In the genomic region with DNA sequence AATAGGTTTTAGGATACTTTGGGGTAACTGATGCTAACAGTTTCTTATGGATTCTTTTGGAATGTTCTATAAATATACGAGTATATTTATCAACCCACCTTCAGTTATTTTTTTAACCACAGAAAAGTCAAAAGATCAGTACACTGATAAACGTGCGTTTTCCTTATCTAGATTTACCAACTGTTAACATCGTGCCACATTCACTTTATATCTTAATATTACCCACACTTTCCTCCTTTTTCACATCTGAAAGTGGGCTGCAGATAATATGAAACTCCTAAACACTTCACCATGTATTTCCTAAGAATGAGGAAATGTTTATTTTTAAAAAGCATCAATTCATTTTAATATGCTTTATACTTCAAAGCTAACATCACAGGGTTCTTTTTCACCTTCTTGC, we compare ENCODE assay signal across 33 cellular contexts.
"Had no signal": no experiment of that assay in that cellular context is flagged by ENCODE, and none has a peak within 500 bp of the region (broad histone marks: within the 10 kb centered on the region; RNA-seq: fewer than 3 reads in every experiment).

No MANE protein-coding gene starts in this region.

- ATAC-seq: activated T-cell treated with anti-CD3 and anti-CD28 coated beads, Interleukin-2, amount 50 U/mL, for 4 hours; esophagus mucosa; left cardiac atrium; psoas muscle; upper lobe of right lung had no signal

- H3K36me3 Mint-ChIP-seq: naive B cell had no signal

- H3K27me3 Mint-ChIP-seq: activated CD4-positive, alpha-beta memory T cell treated with anti-CD3 and anti-CD28 coated beads, Interleukin-2, amount 10 ng/mL, durations not matched to agents 7 days and 5 days; activated CD4-positive, alpha-beta T cell treated with anti-CD3 and anti-CD28 coated beads, Interleukin-2, amount 10 ng/mL, durations not matched to agents 7 days and 5 days; activated naive CD8-positive, alpha-beta T cell treated with anti-CD3 and anti-CD28 coated beads, Interleukin-2, amount 10 ng/mL, durations not matched to agents 7 days and 5 days; dendritic cell treated with granulocyte-macrophage colony-stimulating factor and Interleukin-4, amounts not matched to agents 40 ng/mL and 50 ng/mL, for 4 days; naive B cell had no signal

- H3K4me1 Mint-ChIP-seq: endodermal cell had no signal

- H3K27ac Mint-ChIP-seq: activated CD4-positive, alpha-beta T cell treated with anti-CD3 and anti-CD28 coated beads, Interleukin-2, amount 10 ng/mL, durations not matched to agents 7 days and 5 days; activated naive CD8-positive, alpha-beta T cell treated with anti-CD3 and anti-CD28 coated beads, Interleukin-2, amount 10 ng/mL, durations not matched to agents 7 days and 5 days; dendritic cell treated with granulocyte-macrophage colony-stimulating factor and Interleukin-4, amounts not matched to agents 40 ng/mL and 50 ng/mL, for 4 days; endodermal cell had no signal

- H3K9me3 Mint-ChIP-seq: activated CD4-positive, alpha-beta memory T cell treated with anti-CD3 and anti-CD28 coated beads, Interleukin-2, amount 10 ng/mL, durations not matched to agents 7 days and 5 days; activated CD4-positive, alpha-beta T cell treated with anti-CD3 and anti-CD28 coated beads, Interleukin-2, amount 10 ng/mL, durations not matched to agents 7 days and 5 days; activated naive CD8-positive, alpha-beta T cell treated with anti-CD3 and anti-CD28 coated beads, Interleukin-2, amount 10 ng/mL, durations not matched to agents 7 days and 5 days; activated T-cell treated with anti-CD3 and anti-CD28 coated beads, Interleukin-2, amount 50 U/mL, for 4 hours; dendritic cell treated with granulocyte-macrophage colony-stimulating factor and Interleukin-4, amounts not matched to agents 40 ng/mL and 50 ng/mL, for 4 days; endodermal cell; naive B cell had no signal

- H3K36me3 ChIP-seq: breast epithelium, right atrium auricular region, suprapubic skin, tibial artery had no signal

- H3K4me2 ChIP-seq: smooth muscle cell had no signal

- H3K9ac ChIP-seq: parathyroid adenoma had no signal

- DNase-seq: activated CD4-positive, alpha-beta memory T cell treated with anti-CD3 and anti-CD28 coated beads, Interleukin-2, amount 10 ng/mL, durations not matched to agents 7 days and 5 days; activated CD4-positive, alpha-beta T cell treated with anti-CD3 and anti-CD28 coated beads, Interleukin-2, amount 10 ng/mL, durations not matched to agents 7 days and 5 days; activated CD4-positive, CD25-positive, alpha-beta regulatory T cell; activated CD8-positive, alpha-beta memory T cell treated with anti-CD3 and anti-CD28 coated beads, Interleukin-2, amount 50 U/mL, for 48 hours; activated naive CD4-positive, alpha-beta T cell treated with Interleukin-2 at 50 U/mL for 16 hours; activated naive CD8-positive, alpha-beta T cell treated with anti-CD3 and anti-CD28 coated beads, Interleukin-2, amount 10 ng/mL, durations not matched to agents 7 days and 5 days; activated T-cell treated with anti-CD3 and anti-CD28 coated beads, Interleukin-2, amount 50 U/mL, for 4 hours; amygdala; central memory CD4-positive, alpha-beta T cell; endodermal cell; foreskin fibroblast; head of caudate nucleus; hippocampal formation; left cardiac atrium; mammary epithelial cell; naive B cell; occipital lobe; psoas muscle; stimulated activated CD4-positive, alpha-beta T cell treated with anti-CD3 and anti-CD28 coated beads, Interleukin-1b, Interleukin-23, amount 100 ng/mL, for 48 hours; stimulated activated CD4-positive, alpha-beta T cell treated with anti-CD3 and anti-CD28 coated beads, Interleukin-4, amount 100 ng/mL, for 4 hours; stimulated activated CD8-positive, alpha-beta memory T cell treated with anti-CD3 and anti-CD28 coated beads, Interleukin-4, amount 100 ng/mL, for 48 hours; stimulated activated naive CD4-positive, alpha-beta T cell; SW 1271; T-helper 2 cell; tibial artery; upper lobe of right lung had no signal

- H3K27ac ChIP-seq: breast epithelium, parathyroid adenoma, psoas muscle, right atrium auricular region, suprapubic skin, tibial artery, upper lobe of right lung had no signal

- H2AFZ ChIP-seq: parathyroid adenoma had no signal

- H3K9me3 ChIP-seq: breast epithelium, psoas muscle, right atrium auricular region, suprapubic skin, tibial artery, upper lobe of right lung had no signal

- H3K4me3 ChIP-seq: breast epithelium, psoas muscle, right atrium auricular region, smooth muscle cell, suprapubic skin, tibial artery, upper lobe of right lung had no signal

- H3K4me3 Mint-ChIP-seq: activated CD4-positive, alpha-beta memory T cell treated with anti-CD3 and anti-CD28 coated beads, Interleukin-2, amount 10 ng/mL, durations not matched to agents 7 days and 5 days; activated CD4-positive, alpha-beta T cell treated with anti-CD3 and anti-CD28 coated beads, Interleukin-2, amount 10 ng/mL, durations not matched to agents 7 days and 5 days; activated naive CD8-positive, alpha-beta T cell treated with anti-CD3 and anti-CD28 coated beads, Interleukin-2, amount 10 ng/mL, durations not matched to agents 7 days and 5 days; dendritic cell treated with granulocyte-macrophage colony-stimulating factor and Interleukin-4, amounts not matched to agents 40 ng/mL and 50 ng/mL, for 4 days; endodermal cell had no signal

- H3K4me1 ChIP-seq: breast epithelium, parathyroid adenoma had no signal

- H3K27me3 ChIP-seq: breast epithelium, right atrium auricular region, suprapubic skin, tibial artery, upper lobe of right lung had no signal
